8 cellular contexts compared by ENCODE assay signal in the genomic region with DNA sequence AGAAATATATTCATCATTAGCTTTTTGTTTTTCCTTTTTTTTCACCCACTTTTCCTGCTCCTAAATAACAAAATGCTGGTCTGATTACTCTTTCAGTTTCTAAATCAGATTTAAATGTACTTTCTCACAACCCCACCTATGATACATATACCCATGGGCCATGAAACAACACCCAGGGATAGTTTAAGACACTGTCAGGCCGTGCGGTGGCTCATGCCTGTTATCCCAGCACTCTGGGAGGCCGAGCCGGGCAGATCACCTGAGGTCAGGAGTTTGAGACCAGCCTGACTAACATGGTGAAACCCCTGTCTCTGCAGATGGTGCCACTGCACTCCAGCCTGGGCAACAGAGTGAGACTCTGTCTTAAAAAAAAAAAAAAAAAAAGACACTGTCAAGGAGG. TPM values are rescaled to one million over a fixed set of nuclear protein-coding genes. Genes with fewer than 3 reads are reported as not detected.
A peak's percentile ranks its signal among the peaks of the same experiment; 100 is the strongest.
DNase-seq lines count a peak whose midpoint lies in the region; ATAC-seq and TF ChIP-seq lines count a peak whose summit lies in the region.
"Not testable (repeated sequence)": the region's sequence is repeated elsewhere in the genome, so short reads cannot be mapped to it uniquely, and the experiment has no call there.

No MANE protein-coding gene starts in this region.

- H2BK20ac ChIP-seq in IMR-90 (ENCODE audit: low read depth, low read length): peak overlapping the region; percentile 61; the same call in 1 of the 2 replicates

- H3K4me1 Mint-ChIP-seq in T-helper 17 cell (peaks cover 40% of the 10 kb centered on the region), natural killer cell (peaks cover 38 to 42% of the 10 kb centered on the region in 2 donors)
- H3K4me1 Mint-ChIP-seq in activated T-helper 17 cell treated with anti-CD3 and anti-CD28 coated beads, Interleukin-2, amount 50 U/mL, for 72 hours: peaks cover 42% of the 10 kb centered on the region
- H3K4me1 Mint-ChIP-seq in dendritic cell treated with granulocyte-macrophage colony-stimulating factor and Interleukin-4, amounts not matched to agents 40 ng/mL and 50 ng/mL, for 4 days (ENCODE audit: low read depth): peaks cover 76% of the 10 kb centered on the region
- H3K4me1 Mint-ChIP-seq in stimulated activated effector memory CD8-positive, alpha-beta T cell treated with anti-CD3 and anti-CD28 coated beads, Interleukin-12 subunit alpha, Interleukin-12 subunit beta, amount 100 ng/mL, for 72 hours: peaks cover 62% of the 10 kb centered on the region

- not testable (repeated sequence) for H3K27me3 ChIP-seq in BLaER1 treated with 17β-estradiol and CSF1 and Interleukin-3, amounts not matched to agents 10 nM and 100 nM; IMR-90 (ENCODE audit: control insufficient read depth, insufficient read depth, low read length); left ventricle myocardium inferior (ENCODE audit: low read depth)

- H2BK5ac ChIP-seq in IMR-90 (ENCODE audit: low read depth, low read length, poor library complexity, severe bottlenecking): peak overlapping the region; percentile 71

- H3K9me3 ChIP-seq in BLaER1 treated with 17β-estradiol and CSF1 and Interleukin-3, amounts not matched to agents 10 nM and 100 nM (replicated peaks in 1 of 11); IMR-90 (ENCODE audit: control insufficient read depth, insufficient read depth, low read length); T-helper 17 cell (ENCODE audit: control insufficient read depth, low read length, poor library complexity, severe bottlenecking); left ventricle myocardium inferior (replicated peaks): not testable (repeated sequence)

- peak overlapping the region in 3 of 11 experiments; percentile 47 to 80 (median 77); a peak in 6 of 22 replicates for H3K9ac ChIP-seq in BLaER1 treated with 17β-estradiol and CSF1 and Interleukin-3, amounts not matched to agents 10 nM and 100 nM
- H3K9ac ChIP-seq in IMR-90 (ENCODE audit: low read depth, low read length): not testable (repeated sequence)

- H3K79me1 ChIP-seq in IMR-90 (ENCODE audit: low read depth in 1 of 2, low read length in 2 of 2): peaks cover 0 to 40% of the 10 kb centered on the region in 2 experiments; a peak in 2 of 4 replicates

- intact Hi-C loops in IMR-90 (cut with micrococcal nuclease): loop anchor here (5.0 kb wide), 1 partner anchor 43 kb away; no protein-coding TSS in a partner anchor
- intact Hi-C loops in dendritic cell treated with granulocyte-macrophage colony-stimulating factor and Interleukin-4, amounts not matched to agents 40 ng/mL and 50 ng/mL, for 4 days (cut with micrococcal nuclease): loop anchor here (5.0 kb wide), 1 partner anchor 38 kb away; no protein-coding TSS in a partner anchor
- intact Hi-C loops in left ventricle myocardium inferior (cut with micrococcal nuclease); natural killer cell (cut with micrococcal nuclease): not testable (repeated sequence)

- H2BK120ac ChIP-seq in IMR-90 (ENCODE audit: low read depth, low read length): 0 out of 2 replicates have a peak overlapping the region, but pooled peaks have one; percentile 26

- in situ Hi-C loops in IMR-90 (cut with MboI; ENCODE audit: low sequenced_read_pairs): not testable (repeated sequence)

- not testable (repeated sequence) for H4K91ac ChIP-seq in IMR-90 (ENCODE audit: insufficient read depth, low read depth, low read length)

- POLR2A ChIA-PET in IMR-90 (lab: Charles Lee; ENCODE audit: unreplicated experiment): not testable (repeated sequence)

- H3K18ac ChIP-seq in IMR-90 (ENCODE audit: low read depth, low read length): not testable (repeated sequence)

- no CpG with 5 or more reads among the region's 4 CpGs for WGBS in IMR-90 (ENCODE audit: extremely low coverage in 2 of 2, insufficient read length in 1 of 2), 2 experiments

- H3K27ac Mint-ChIP-seq in T-helper 17 cell; activated T-helper 17 cell treated with anti-CD3 and anti-CD28 coated beads, Interleukin-2, amount 50 U/mL, for 72 hours; natural killer cell; stimulated activated effector memory CD8-positive, alpha-beta T cell treated with anti-CD3 and anti-CD28 coated beads, Interleukin-12 subunit alpha, Interleukin-12 subunit beta, amount 100 ng/mL, for 72 hours: not testable (repeated sequence)
- peak overlapping the region; percentile 99 for H3K27ac Mint-ChIP-seq in dendritic cell treated with granulocyte-macrophage colony-stimulating factor and Interleukin-4, amounts not matched to agents 40 ng/mL and 50 ng/mL, for 4 days

- not testable (repeated sequence) for TF ChIP-seq POLR2A in IMR-90 (IDR thresholded peaks at IDR 0.05; ENCODE audit: low read depth, low read length)

- H4K8ac ChIP-seq in IMR-90 (ENCODE audit: low read depth in 2 of 2, low read length in 2 of 2): peak overlapping the region in 1 of 2 experiments; percentile 22; a peak in 1 of 4 replicates

- H4K5ac ChIP-seq in IMR-90 (ENCODE audit: low read depth, low read length): not testable (repeated sequence)

- H2AFZ ChIP-seq in IMR-90 (replicated peaks; ENCODE audit: low read length, poor library complexity): not testable (repeated sequence)

- CTCF ChIA-PET in IMR-90 (lab: Yijun Ruan, JAX): interaction anchor here (0.6 kb wide), 1 partner anchor 202 kb away, joined by 3 read pairs; no protein-coding TSS in a partner anchor

- H3K4me3 Mint-ChIP-seq in T-helper 17 cell (peak overlapping the region; percentile 49), natural killer cell (peak overlapping the region; percentile 99)
- peak overlapping the region; percentile 94 for H3K4me3 Mint-ChIP-seq in activated T-helper 17 cell treated with anti-CD3 and anti-CD28 coated beads, Interleukin-2, amount 50 U/mL, for 72 hours
- H3K4me3 Mint-ChIP-seq in dendritic cell treated with granulocyte-macrophage colony-stimulating factor and Interleukin-4, amounts not matched to agents 40 ng/mL and 50 ng/mL, for 4 days: not testable (repeated sequence)
- H3K4me3 Mint-ChIP-seq in stimulated activated effector memory CD8-positive, alpha-beta T cell treated with anti-CD3 and anti-CD28 coated beads, Interleukin-12 subunit alpha, Interleukin-12 subunit beta, amount 100 ng/mL, for 72 hours: peak overlapping the region; percentile 88

- H3K9me3 Mint-ChIP-seq in activated T-helper 17 cell treated with anti-CD3 and anti-CD28 coated beads, Interleukin-2, amount 50 U/mL, for 72 hours; dendritic cell treated with granulocyte-macrophage colony-stimulating factor and Interleukin-4, amounts not matched to agents 40 ng/mL and 50 ng/mL, for 4 days; natural killer cell; stimulated activated effector memory CD8-positive, alpha-beta T cell treated with anti-CD3 and anti-CD28 coated beads, Interleukin-12 subunit alpha, Interleukin-12 subunit beta, amount 100 ng/mL, for 72 hours: not testable (repeated sequence)

- H3K27me3 Mint-ChIP-seq in T-helper 17 cell; activated T-helper 17 cell treated with anti-CD3 and anti-CD28 coated beads, Interleukin-2, amount 50 U/mL, for 72 hours; dendritic cell treated with granulocyte-macrophage colony-stimulating factor and Interleukin-4, amounts not matched to agents 40 ng/mL and 50 ng/mL, for 4 days; natural killer cell (ENCODE audit: low read depth in 2 of 2): not testable (repeated sequence)

- H3K36me3 Mint-ChIP-seq in T-helper 17 cell (ENCODE audit: low read depth); natural killer cell: not testable (repeated sequence)
- H3K36me3 Mint-ChIP-seq in activated T-helper 17 cell treated with anti-CD3 and anti-CD28 coated beads, Interleukin-2, amount 50 U/mL, for 72 hours (ENCODE audit: low read depth): peaks cover 15% of the 10 kb centered on the region
- H3K36me3 Mint-ChIP-seq in dendritic cell treated with granulocyte-macrophage colony-stimulating factor and Interleukin-4, amounts not matched to agents 40 ng/mL and 50 ng/mL, for 4 days (ENCODE audit: low read depth): peaks cover 16% of the 10 kb centered on the region
- peaks cover 22% of the 10 kb centered on the region for H3K36me3 Mint-ChIP-seq in stimulated activated effector memory CD8-positive, alpha-beta T cell treated with anti-CD3 and anti-CD28 coated beads, Interleukin-12 subunit alpha, Interleukin-12 subunit beta, amount 100 ng/mL, for 72 hours

- H3K4ac ChIP-seq in IMR-90 (ENCODE audit: low read depth, low read length): peak overlapping the region; percentile 40; the same call in 1 of the 2 replicates

- peak overlapping the region in 7 of 11 experiments; percentile 7 to 97 (median 89); a peak in 12 of 22 replicates for H3K4me2 ChIP-seq in BLaER1 treated with 17β-estradiol and CSF1 and Interleukin-3, amounts not matched to agents 10 nM and 100 nM
- not testable (repeated sequence) for H3K4me2 ChIP-seq in IMR-90 (ENCODE audit: low read depth, low read length)

- dilution Hi-C loops in IMR-90 (cut with HindIII; ENCODE audit: low sequenced_read_pairs, unreplicated experiment): loop anchor here (25.0 kb wide), 1 partner anchor 173 kb away; no protein-coding TSS in a partner anchor

- H3K4me1 ChIP-seq in BLaER1 treated with 17β-estradiol and CSF1 and Interleukin-3, amounts not matched to agents 10 nM and 100 nM: peaks cover 45 to 82% (median 74%) of the 10 kb centered on the region in 10 experiments
- H3K4me1 ChIP-seq in IMR-90 (ENCODE audit: control insufficient read depth, insufficient read depth, low read length): peaks cover 13% of the 10 kb centered on the region
- peaks cover 95% of the 10 kb centered on the region for H3K4me1 ChIP-seq in left ventricle myocardium inferior

- DNase-seq in IMR-90; T-helper 17 cell; left ventricle myocardium inferior; natural killer cell; stimulated activated effector memory CD8-positive, alpha-beta T cell treated with anti-CD3 and anti-CD28 coated beads, Interleukin-12 subunit alpha, Interleukin-12 subunit beta, amount 100 ng/mL, for 72 hours (ENCODE audit: low spot score in 2 of 2): not testable (repeated sequence)

- H3K9me1 ChIP-seq in IMR-90 (ENCODE audit: insufficient read depth, low read length): not testable (repeated sequence)

- H4K20me1 ChIP-seq in BLaER1 treated with 17β-estradiol and CSF1 and Interleukin-3, amounts not matched to agents 10 nM and 100 nM: peaks cover 8 to 31% (median 21%) of the 10 kb centered on the region in 11 experiments; a peak in 18 of 22 replicates
- peaks cover 15% of the 10 kb centered on the region; the same call in 1 of the 2 replicates for H4K20me1 ChIP-seq in IMR-90 (ENCODE audit: insufficient read depth, low read length)

- H2AK9ac ChIP-seq in IMR-90 (replicated peaks; ENCODE audit: low read depth, low read length, poor library complexity): not testable (repeated sequence)

- not testable (repeated sequence) for TF ChIP-seq RAD21 in IMR-90 (IDR thresholded peaks at IDR 0.05; ENCODE audit: low read length)

- not testable (repeated sequence) for H2BK15ac ChIP-seq in IMR-90 (ENCODE audit: low read depth, low read length)

- H3K4me3 ChIP-seq in BLaER1 treated with 17β-estradiol and CSF1 and Interleukin-3, amounts not matched to agents 10 nM and 100 nM: peak overlapping the region in 4 of 10 experiments; percentile 45 to 97 (median 79); a peak in 7 of 20 replicates
- H3K4me3 ChIP-seq in IMR-90 (ENCODE audit: insufficient read depth, low read depth, low read length); left ventricle myocardium inferior: not testable (repeated sequence)

- not testable (repeated sequence) for ATAC-seq in IMR-90 (ENCODE audit: low read depth); T-helper 17 cell; activated T-helper 17 cell treated with anti-CD3 and anti-CD28 coated beads, Interleukin-2, amount 50 U/mL, for 72 hours (replicated peaks); natural killer cell; stimulated activated effector memory CD8-positive, alpha-beta T cell treated with anti-CD3 and anti-CD28 coated beads, Interleukin-12 subunit alpha, Interleukin-12 subunit beta, amount 100 ng/mL, for 72 hours

- peak overlapping the region; percentile 60; the same call in 1 of the 2 replicates for H2AK5ac ChIP-seq in IMR-90 (ENCODE audit: low read depth, low read length)

- H3K27ac ChIP-seq in BLaER1 treated with 17β-estradiol and CSF1 and Interleukin-3, amounts not matched to agents 10 nM and 100 nM: peak overlapping the region in 6 of 11 experiments; percentile 25 to 88 (median 70); a peak in 11 of 22 replicates
- H3K27ac ChIP-seq in IMR-90 (ENCODE audit: insufficient read depth, low read length) (peak overlapping the region; percentile 28; the same call in 1 of the 2 replicates), left ventricle myocardium inferior (replicated peaks) (peak overlapping the region; percentile 85)

- not testable (repeated sequence) for H3K14ac ChIP-seq in IMR-90 (replicated peaks; ENCODE audit: low read depth, low read length)

- H3K36me3 ChIP-seq in BLaER1 treated with 17β-estradiol and CSF1 and Interleukin-3, amounts not matched to agents 10 nM and 100 nM; IMR-90 (ENCODE audit: control insufficient read depth, insufficient read depth, low read length); left ventricle myocardium inferior: not testable (repeated sequence)

- BruUV-seq in IMR-90 (replicated peaks; lab: Mats Ljungman, UMichigan): not testable (repeated sequence)

- not testable (repeated sequence) for H3K23ac ChIP-seq in IMR-90 (ENCODE audit: low read depth, low read length)

- not testable (repeated sequence) for TF ChIP-seq CTCF in IMR-90 (conservative IDR thresholded peaks at IDR 0.05; ENCODE audit: low read depth, low read length); left ventricle myocardium inferior (IDR thresholded peaks at IDR 0.05; ENCODE audit: borderline replicate concordance); natural killer cell (IDR thresholded peaks at IDR 0.05)

- not testable (repeated sequence) for H3K56ac ChIP-seq in IMR-90 (ENCODE audit: extremely low read depth, insufficient read depth, low read length)

RNA-seq across cellular contexts. Expression of gene NUMB, which starts 1.6 kb away (rescaled TPM):
- total RNA-seq in IMR-90 (2012; rRNA removed) (41.7 and 45.9 TPM in 2 replicates), T-helper 17 cell (10 to 100 TPM; 38.8 to 45.7 TPM), left ventricle myocardium inferior (32.1 TPM), natural killer cell (10 to 100 TPM; 50.0 to 67.4 (median 56.3) TPM)
- 114 and 135 TPM in 2 replicates for polyA plus RNA-seq in IMR-90 (2012; rRNA removed)
- 49.6 and 56.5 TPM in 2 replicates for polyA plus RNA-seq in IMR-90 (2012; cell fraction: cytosol; rRNA removed)
- 202 and 237 TPM in 2 replicates for polyA plus RNA-seq in IMR-90 (2012; cell fraction: nucleus; rRNA removed; ENCODE audit: low replicate concordance)
- total RNA-seq in activated T-helper 17 cell treated with anti-CD3 and anti-CD28 coated beads, Interleukin-2, amount 50 U/mL, for 72 hours: 10 to 100 TPM; 45.1 to 55.0 TPM

RNA-seq across cellular contexts. Expression of gene RIOX1, which starts 30.8 kb away (rescaled TPM):
- 11.7 and 12.9 TPM in 2 replicates for total RNA-seq in IMR-90 (2012; rRNA removed)
- 9.5 and 10.1 TPM in 2 replicates for polyA plus RNA-seq in IMR-90 (2012; rRNA removed)
- polyA plus RNA-seq in IMR-90 (2012; cell fraction: cytosol; rRNA removed): 8.1 and 13.4 TPM in 2 replicates
- 2.8 and 6.0 TPM in 2 replicates for polyA plus RNA-seq in IMR-90 (2012; cell fraction: nucleus; rRNA removed; ENCODE audit: low replicate concordance)
- 10 to 100 TPM; 25.1 to 31.7 TPM for total RNA-seq in T-helper 17 cell
- 10 to 100 TPM in 1 of 2 donors, 1 to 10 TPM in 1; 9.2 to 23.3 TPM for total RNA-seq in activated T-helper 17 cell treated with anti-CD3 and anti-CD28 coated beads, Interleukin-2, amount 50 U/mL, for 72 hours
- total RNA-seq in left ventricle myocardium inferior: 8.1 TPM
- total RNA-seq in natural killer cell: 10 to 100 TPM; 18.1 to 25.4 (median 22.7) TPM

Comparison
In these comparisons a context has a peak if more than half of its experiments do, and no peak if none do; other contexts are left out.
1. H3K27ac ChIP-seq: peak in every context shown above with its lines; median percentile 85 in left ventricle myocardium inferior; 70 in BLaER1 treated with 17β-estradiol and CSF1 and Interleukin-3, amounts not matched to agents 10 nM and 100 nM; 28 in IMR-90.